In the genomic region with DNA sequence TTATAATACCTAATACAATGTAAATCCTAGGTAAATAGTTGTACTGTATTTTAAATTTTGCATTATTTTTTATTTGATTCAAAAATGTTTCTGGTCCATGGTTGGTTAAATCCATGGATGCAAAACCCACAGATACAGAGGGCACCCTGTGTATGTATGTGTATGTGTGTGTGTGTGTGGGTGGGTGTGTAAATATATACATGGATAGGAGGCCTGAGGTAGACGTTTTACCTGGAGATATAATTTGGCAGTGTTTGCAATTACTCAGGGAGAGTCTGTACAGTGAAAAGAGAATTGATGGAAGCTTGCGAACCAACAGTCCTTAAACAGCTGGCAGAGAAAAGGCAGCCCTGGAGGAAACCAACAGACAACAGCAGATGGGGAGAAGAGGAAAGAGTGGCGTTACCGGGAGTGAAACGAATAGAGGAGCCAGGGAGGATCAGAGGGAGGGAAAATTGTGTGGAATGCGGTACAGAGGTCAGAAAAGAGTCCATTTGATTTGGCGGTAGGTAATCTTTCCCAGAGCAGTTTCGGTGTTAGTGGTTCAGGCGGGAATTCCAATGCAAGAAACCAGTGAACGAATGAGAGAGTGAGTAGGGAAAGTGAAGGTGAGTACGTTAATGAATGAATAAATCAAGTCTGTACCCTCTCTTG, we compare ENCODE assay signal across 1 cellular context.
TF ChIP-seq lines count a peak whose summit lies in the region.

No MANE protein-coding gene starts in this region.

TF ChIP-seq in WTC11, 78 proteins besides CTCF, POLR2A, EP300 and RAD21 (continued from another document):
- no peak for TF ChIP-seq ATF3 (CRISPR knock-in tag; conservative IDR thresholded peaks at IDR 0.05)
- no peak for TF ChIP-seq ZNF263 (CRISPR knock-in tag; IDR thresholded peaks at IDR 0.05; ENCODE audit: low read depth)
- TF ChIP-seq, protein P1, sequence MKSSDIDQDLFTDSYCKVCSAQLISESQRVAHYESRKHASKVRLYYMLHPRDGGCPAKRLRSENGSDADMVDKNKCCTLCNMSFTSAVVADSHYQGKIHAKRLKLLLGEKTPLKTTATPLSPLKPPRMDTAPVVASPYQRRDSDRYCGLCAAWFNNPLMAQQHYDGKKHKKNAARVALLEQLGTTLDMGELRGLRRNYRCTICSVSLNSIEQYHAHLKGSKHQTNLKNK (CRISPR knock-in tag; IDR thresholded peaks at IDR 0.05), result no peak
- TF ChIP-seq JUN (CRISPR knock-in tag; IDR thresholded peaks at IDR 0.05), result no peak
- no peak for TF ChIP-seq ZNF121 (CRISPR knock-in tag; IDR thresholded peaks at IDR 0.05)
- TF ChIP-seq NFYB (CRISPR knock-in tag; conservative IDR thresholded peaks at IDR 0.05; ENCODE audit: low read depth), result no peak
- TF ChIP-seq ZNF138 (CRISPR knock-in tag; conservative IDR thresholded peaks at IDR 0.05), result no peak
- TF ChIP-seq HMGA2 (CRISPR knock-in tag; IDR thresholded peaks at IDR 0.05), result no peak
- TF ChIP-seq TEAD1 (CRISPR knock-in tag; IDR thresholded peaks at IDR 0.05), result no peak
- TF ChIP-seq JAZF1 (CRISPR knock-in tag; IDR thresholded peaks at IDR 0.05), result no peak
- no peak for TF ChIP-seq MXD4 (CRISPR knock-in tag; IDR thresholded peaks at IDR 0.05; ENCODE audit: borderline replicate concordance)
